ENCODE assay signal across 14 cellular contexts in the genomic region with DNA sequence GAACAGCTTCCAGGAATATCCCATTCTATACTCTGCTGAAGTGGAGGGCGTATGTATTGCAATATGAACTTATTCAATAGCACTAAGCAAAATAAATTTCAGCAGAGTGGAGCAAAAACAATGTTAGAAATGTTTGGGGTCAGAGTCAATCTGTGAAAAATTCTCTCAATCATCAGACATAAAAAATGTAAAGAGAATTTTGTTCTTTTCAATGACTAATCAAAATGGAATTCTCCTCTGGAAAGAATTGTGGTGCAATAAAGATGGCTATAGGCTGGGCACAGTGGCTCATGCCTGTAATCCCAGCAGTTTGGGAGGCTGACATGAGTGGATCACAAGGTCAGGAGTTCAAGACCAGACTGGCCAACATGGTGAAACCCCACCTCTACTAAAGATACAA.
A peak's percentile ranks its signal among the peaks of the same experiment; 100 is the strongest.
DNase-seq lines count a peak whose midpoint lies in the region; ATAC-seq and TF ChIP-seq lines count a peak whose summit lies in the region.
"Had no signal": no experiment of that assay in that cellular context is flagged by ENCODE, and none has a peak within 500 bp of the region (broad histone marks: within the 10 kb centered on the region; RNA-seq: fewer than 3 reads in every experiment).

No MANE protein-coding gene starts in this region.

- no peaks in the 10 kb centered on the region for H3K36me3 ChIP-seq in mammary epithelial cell (ENCODE audit: insufficient read depth, low read length)
- H3K36me3 ChIP-seq in ovary: no peaks in the 10 kb centered on the region
- H3K36me3 ChIP-seq: heart left ventricle, pancreas had no signal

- intact Hi-C loops in mammary epithelial cell (cut with micrococcal nuclease): no loop called here
- intact Hi-C loops in dorsolateral prefrontal cortex (cut with DNase I): no loop called here
- intact Hi-C loops in ovary (cut with DNase I): no loop called here

- CTCF ChIA-PET in mammary epithelial cell (lab: Charles Lee; ENCODE audit: low non-redundant PET): no interaction called here

- H4K20me1 ChIP-seq in mammary epithelial cell (ENCODE audit: insufficient read depth, low read length): no peaks in the 10 kb centered on the region

- DNase-seq in AG08396 (ENCODE audit: low spot score) (peak; percentile 28), LoVo (ENCODE audit: low spot score) (peak; percentile 26), mammary epithelial cell (peak; percentile 66), hepatic stellate cell (ENCODE audit: low spot score) (peak; percentile 51), dorsolateral prefrontal cortex (no peak), ovary (no peak), mesenteric fat pad (ENCODE audit: low spot score) (no peak)
- DNase-seq: activated CD4-positive, alpha-beta memory T cell treated with anti-CD3 and anti-CD28 coated beads for 36 hours; effector CD4-positive, alpha-beta T cell; heart left ventricle; NK-92 treated with Interleukin-12 subunit alpha and Interleukin-12 subunit beta, amount 100 ng/mL, for 24 hours; pancreas; stomach had no signal

- no peak overlapping the region for H3K4me3 ChIP-seq in mammary epithelial cell (replicated peaks in 1 of 3; ENCODE audit: insufficient read depth in 1 of 3, low read depth in 2 of 3, low read length in 3 of 3)
- no peak overlapping the region for H3K4me3 ChIP-seq in dorsolateral prefrontal cortex
- H3K4me3 ChIP-seq in ovary: no peak overlapping the region
- H3K4me3 ChIP-seq: heart left ventricle, pancreas, stomach had no signal

- WGBS in mammary epithelial cell (ENCODE audit: low coverage, missing lambda C conversion rate): 94% methylated on average over 1 of the region's 1 CpG
- WGBS in ovary, 3 donors: 90 to 97% (median 93%) methylated on average over 1 of the region's 1 CpG

- H3K4me1 ChIP-seq in mammary epithelial cell (ENCODE audit: insufficient read depth, low read length): peaks cover 20% of the 10 kb centered on the region
- H3K4me1 ChIP-seq in ovary (ENCODE audit: insufficient read depth): no peaks in the 10 kb centered on the region

- TF ChIP-seq CTCF in mammary epithelial cell (conservative IDR thresholded peaks at IDR 0.05 in 1 of 2, IDR thresholded peaks at IDR 0.05 in 1 of 2; ENCODE audit: extremely low read depth in 1 of 2, insufficient read depth in 1 of 2, low read depth in 1 of 2, low read length in 2 of 2) (no peak), dorsolateral prefrontal cortex (IDR thresholded peaks at IDR 0.05 in 54 of 56, conservative IDR thresholded peaks at IDR 0.05 in 2 of 56; ENCODE audit: low read depth in 1 of 56, partially characterized antibody in 56 of 56) (no peak), ovary (IDR thresholded peaks at IDR 0.05) (no peak)

- no peaks in the 10 kb centered on the region for H3K79me2 ChIP-seq in mammary epithelial cell (ENCODE audit: insufficient read depth, low read length)

- H3K9me3 ChIP-seq in mammary epithelial cell (replicated peaks; ENCODE audit: insufficient read depth, low read length) (no peaks in the 10 kb centered on the region), ovary (no peaks in the 10 kb centered on the region)
- H3K9me3 ChIP-seq: heart left ventricle, pancreas, stomach had no signal

- no peak overlapping the region for H2AFZ ChIP-seq in mammary epithelial cell (ENCODE audit: low read depth, low read length)

- in situ Hi-C loops in mammary epithelial cell (cut with MboI; ENCODE audit: low sequenced_read_pairs in 2 of 2): loop anchor here in 1 of 2 donors (25.0 kb wide), 1 partner anchor 239 kb away; no protein-coding TSS in a partner anchor

- H3K27ac ChIP-seq in mammary epithelial cell (ENCODE audit: insufficient read depth, low read depth, low read length): no peak overlapping the region
- H3K27ac ChIP-seq in dorsolateral prefrontal cortex: no peak overlapping the region
- H3K27ac ChIP-seq in ovary: no peak overlapping the region

- no peak for TF ChIP-seq POLR2A in ovary (IDR thresholded peaks at IDR 0.05)

- ATAC-seq in GM21390 (IDR thresholded peaks at IDR 0.05; ENCODE audit: unreplicated experiment): no peak

- H3K4me2 ChIP-seq in mammary epithelial cell (ENCODE audit: insufficient read depth, low read depth, low read length): no peak overlapping the region

- no peak overlapping the region for H3K9ac ChIP-seq in mammary epithelial cell (ENCODE audit: insufficient read depth, low read length)

- no peaks in the 10 kb centered on the region for H3K27me3 ChIP-seq in mammary epithelial cell (ENCODE audit: insufficient read depth, low read length)
- H3K27me3 ChIP-seq in dorsolateral prefrontal cortex: no peaks in the 10 kb centered on the region
- H3K27me3 ChIP-seq in ovary: no peaks in the 10 kb centered on the region
- H3K27me3 ChIP-seq: heart left ventricle, pancreas, stomach had no signal

- TF ChIP-seq EP300 in ovary (IDR thresholded peaks at IDR 0.05): no peak

- no TSS peak for BruUV-seq in mammary epithelial cell (replicated peaks; lab: Mats Ljungman, UMichigan)

- dilution Hi-C loops in mammary epithelial cell (cut with HindIII; ENCODE audit: low sequenced_read_pairs): no loop called here

Comparison
In these comparisons a context has a peak if more than half of its experiments do, and no peak if none do; other contexts are left out.
1. DNase-seq: peak in AG08396 (single experiment), LoVo (single experiment), mammary epithelial cell (single experiment) and hepatic stellate cell (single experiment); none in dorsolateral prefrontal cortex (0 of 10), ovary (0 of 5) and mesenteric fat pad (single experiment).